In the genomic region with DNA sequence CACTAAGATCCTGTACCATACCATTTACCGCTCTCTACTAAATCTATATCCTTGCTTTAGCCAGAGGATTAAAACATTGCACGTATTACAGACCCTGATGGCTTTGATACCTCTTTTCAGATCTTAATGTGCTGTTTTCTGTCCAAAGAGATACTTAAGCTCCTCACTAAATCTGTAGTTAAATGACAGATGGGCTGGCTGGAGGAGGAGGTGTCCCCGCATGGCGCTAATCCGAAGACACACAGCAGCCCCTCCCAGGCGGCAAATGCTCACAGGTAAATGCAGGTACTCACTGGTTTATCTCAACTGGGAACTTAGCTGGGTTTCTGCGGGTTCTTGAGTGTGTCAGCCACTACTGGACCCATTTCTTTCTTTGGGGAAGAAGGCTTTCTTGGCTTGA, we compare ENCODE assay signal across 14 cellular contexts. TPM values are rescaled to one million over a fixed set of nuclear protein-coding genes. Genes with fewer than 3 reads are reported as not detected.
DNase-seq lines count a peak whose midpoint lies in the region; ATAC-seq, FAIRE-seq and TF ChIP-seq lines count a peak whose summit lies in the region.
"Had no signal": no experiment of that assay in that cellular context is flagged by ENCODE, and none has a peak within 500 bp of the region (broad histone marks: within the 10 kb centered on the region; RNA-seq: fewer than 3 reads in every experiment).

No MANE protein-coding gene starts in this region.

- no peaks in the 10 kb centered on the region for H3K9me2 ChIP-seq in PC-9 (ENCODE audit: insufficient read depth)

- H3K4me3 Mint-ChIP-seq in activated naive CD4-positive, alpha-beta T cell treated with anti-CD3 and anti-CD28 coated beads, Interleukin-2, amount 50 U/mL, for 24 hours, result peak overlapping the region; percentile 33
- peak overlapping the region; percentile 93 for H3K4me3 Mint-ChIP-seq in type B pancreatic cell

- H3K4me1 Mint-ChIP-seq in activated naive CD4-positive, alpha-beta T cell treated with anti-CD3 and anti-CD28 coated beads, Interleukin-2, amount 50 U/mL, for 24 hours, result peaks cover 32% of the 10 kb centered on the region
- H3K4me1 Mint-ChIP-seq in type B pancreatic cell (ENCODE audit: unreplicated experiment), result peaks cover 33% of the 10 kb centered on the region

- H3K4me1 ChIP-seq in PC-9 (replicated peaks; ENCODE audit: insufficient read depth) (peaks cover 38% of the 10 kb centered on the region), left lung (peaks cover 26 to 43% of the 10 kb centered on the region in 2 donors)

- no peak for TF ChIP-seq CTCF in PC-9 (conservative IDR thresholded peaks at IDR 0.05)
- no peak for TF ChIP-seq CTCF in left lung (IDR thresholded peaks at IDR 0.05)
- TF ChIP-seq CTCF in type B pancreatic cell (conservative IDR thresholded peaks at IDR 0.05), result no peak

- H3K4me3 ChIP-seq in PC-9, result no peak overlapping the region
- H3K4me3 ChIP-seq in left lung, result peak overlapping the region; percentile 67 to 77
- H3K4me3 ChIP-seq: body of pancreas, SJSA1 had no signal

- ATAC-seq in left lung (no peak), HG02840 (IDR thresholded peaks at IDR 0.05; ENCODE audit: low FRiP score, unreplicated experiment) (no peak)
- ATAC-seq: body of pancreas had no signal

- no peaks in the 10 kb centered on the region for H3K27me3 Mint-ChIP-seq in activated naive CD4-positive, alpha-beta T cell treated with anti-CD3 and anti-CD28 coated beads, Interleukin-2, amount 50 U/mL, for 24 hours
- no peaks in the 10 kb centered on the region for H3K27me3 Mint-ChIP-seq in type B pancreatic cell

- peaks cover 5% of the 10 kb centered on the region for H3K36me3 Mint-ChIP-seq in activated naive CD4-positive, alpha-beta T cell treated with anti-CD3 and anti-CD28 coated beads, Interleukin-2, amount 50 U/mL, for 24 hours
- peaks cover 6% of the 10 kb centered on the region for H3K36me3 Mint-ChIP-seq in type B pancreatic cell

- H3K79me2 ChIP-seq in PC-9 (ENCODE audit: low read depth), result peaks cover 57% of the 10 kb centered on the region

- no peak for FAIRE-seq in frontal cortex (lab: Jason Lieb, UNC)
- FAIRE-seq: HTR-8/SVneo had no signal

- no peaks in the 10 kb centered on the region for H3K9me3 Mint-ChIP-seq in activated naive CD4-positive, alpha-beta T cell treated with anti-CD3 and anti-CD28 coated beads, Interleukin-2, amount 50 U/mL, for 24 hours
- no peaks in the 10 kb centered on the region for H3K9me3 Mint-ChIP-seq in type B pancreatic cell

- no peak overlapping the region for H3K27ac ChIP-seq in PC-9
- peak overlapping the region; percentile 81 to 91 for H3K27ac ChIP-seq in left lung
- H3K27ac ChIP-seq: body of pancreas, epithelial cell of prostate, SJSA1 had no signal

- peaks cover 32% of the 10 kb centered on the region for H4K20me1 ChIP-seq in PC-9 (ENCODE audit: insufficient read depth)

- peaks cover 11% of the 10 kb centered on the region; the same call in 1 of the 2 replicates for H3K36me3 ChIP-seq in PC-9 (ENCODE audit: low read depth)
- H3K36me3 ChIP-seq in left lung, result peaks cover 0 to 31% of the 10 kb centered on the region in 2 donors

- CTCF ChIA-PET in PC-9 (lab: Charles Lee), result no interaction called here

- peaks cover 27% of the 10 kb centered on the region for H3F3A ChIP-seq in PC-9 (ENCODE audit: insufficient read depth, low read depth)

- H3K27me3 ChIP-seq in PC-9 (ENCODE audit: insufficient read depth, low read depth), result no peaks in the 10 kb centered on the region
- H3K27me3 ChIP-seq in left lung, result no peaks in the 10 kb centered on the region
- H3K27me3 ChIP-seq: body of pancreas, SJSA1 had no signal

- intact Hi-C loops in PC-9 (cut with micrococcal nuclease; ENCODE audit: unreplicated experiment) (no loop called here), left lung (cut with DNase I) (no loop called here)

- H3K27ac Mint-ChIP-seq in activated naive CD4-positive, alpha-beta T cell treated with anti-CD3 and anti-CD28 coated beads, Interleukin-2, amount 50 U/mL, for 24 hours, result no peak overlapping the region
- H3K27ac Mint-ChIP-seq in type B pancreatic cell, result no peak overlapping the region

- DNase-seq in activated naive CD4-positive, alpha-beta T cell treated with anti-CD3 and anti-CD28 coated beads, Interleukin-2, amount 50 U/mL, for 16 hours, result no peak
- DNase-seq in PC-9, result no peak
- peak in 1 of 2 donors; percentile 31 for DNase-seq in left lung
- DNase-seq in type B pancreatic cell (ENCODE audit: extremely low spot score, unreplicated experiment), result no peak
- no peak for DNase-seq in frontal cortex (ENCODE audit: low spot score in 2 of 2)
- no peak for DNase-seq in NCI-H1092 treated with DMSO at 0.1 percent for 48 hours (lab: John Stamatoyannopoulos, UW)
- DNase-seq: NCI-H2081 treated with DMSO at 0.1 percent for 48 hours; stimulated activated CD4-positive, alpha-beta T cell treated with anti-CD3 and anti-CD28 coated beads, Interleukin-4, amount 100 ng/mL, for 4 hours had no signal

- POLR2A ChIA-PET in PC-9 (lab: Charles Lee; ENCODE audit: unreplicated experiment), result no interaction called here

- BruUV-seq in PC-9 (replicated peaks; lab: Mats Ljungman, UMichigan), result no TSS peak

- H3K9me3 ChIP-seq in PC-9 (ENCODE audit: insufficient read depth, low read depth) (no peaks in the 10 kb centered on the region), left lung (no peaks in the 10 kb centered on the region)
- H3K9me3 ChIP-seq: body of pancreas had no signal

- no peak overlapping the region for H2AFZ ChIP-seq in PC-9

- H3K4me2 ChIP-seq in PC-9, result peak overlapping the region; percentile 89; the same call in 1 of the 2 replicates

RNA-seq across cellular contexts. Expression of a gene that starts 2.7 kb away (rescaled TPM):
- total RNA-seq in PC-9 (2021), result 90.6 and 96.1 TPM in 2 replicates
- 100 to 1,000 TPM; 458 to 751 TPM for total RNA-seq in left lung
- total RNA-seq in type B pancreatic cell (ENCODE audit: low replicate concordance), result 91.6 and 97.1 TPM in 2 replicates
- total RNA-seq in frontal cortex, result 127 TPM
